ENCODE assay signal across 16 cellular contexts in the genomic region with DNA sequence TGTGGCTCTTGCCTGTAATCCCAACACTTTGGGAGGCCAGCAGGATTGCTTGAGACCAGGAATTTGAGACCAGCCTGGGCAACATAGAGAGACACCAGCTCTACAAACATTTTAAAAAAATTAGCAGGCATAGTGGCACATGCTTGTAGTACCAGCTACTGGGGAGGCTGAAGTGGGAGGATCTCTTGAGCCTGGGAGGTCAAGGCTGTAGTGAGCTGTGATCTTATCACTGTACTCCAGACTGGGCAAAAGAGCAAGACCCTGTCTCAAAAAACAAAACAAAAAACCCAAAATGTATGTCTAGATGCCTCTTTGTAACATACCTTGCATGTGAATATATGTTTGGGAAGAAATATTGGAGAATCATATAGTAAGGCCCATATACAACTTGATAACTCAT.
"Had no signal": no experiment of that assay in that cellular context is flagged by ENCODE, and none has a peak within 500 bp of the region (broad histone marks: within the 10 kb centered on the region; RNA-seq: fewer than 3 reads in every experiment).

No MANE protein-coding gene starts in this region.

- H3K4me1 Mint-ChIP-seq: activated T-helper 17 cell treated with anti-CD3 and anti-CD28 coated beads, Interleukin-2, amount 50 U/mL, for 72 hours had no signal

- H3K27me3 ChIP-seq: pancreas, testis, upper lobe of right lung had no signal

- DNase-seq: activated CD4-positive, alpha-beta T cell treated with anti-CD3 and anti-CD28 coated beads for 48 hours; activated naive CD4-positive, alpha-beta T cell treated with anti-CD3 and anti-CD28 coated beads, Interleukin-2, amount 50 U/mL, for 16 hours; activated T-cell treated with anti-CD3 and anti-CD28 coated beads for 4 hours; amygdala; cerebellar nuclear complex; dermis blood vessel endothelial cell; glutamatergic neuron; left colon; pancreas; stimulated activated CD4-positive, alpha-beta T cell treated with anti-CD3 and anti-CD28 coated beads, Interleukin-15, amount 100 ng/mL, for 24 hours; stimulated activated CD4-positive, alpha-beta T cell treated with anti-CD3 and anti-CD28 coated beads, Interleukin-4, amount 100 ng/mL, for 24 hours; testis; upper lobe of right lung had no signal

- H3K4me1 ChIP-seq: testis had no signal

- H3K4me3 ChIP-seq: pancreas, testis, upper lobe of right lung had no signal

- H3K9me3 ChIP-seq: pancreas, testis, upper lobe of right lung had no signal

- H3K27ac ChIP-seq: pancreas, testis, upper lobe of right lung had no signal

- H3K27ac Mint-ChIP-seq: activated T-helper 17 cell treated with anti-CD3 and anti-CD28 coated beads, Interleukin-2, amount 50 U/mL, for 72 hours; stimulated activated naive CD8-positive, alpha-beta T cell treated with anti-CD3 and anti-CD28 coated beads, Interleukin-15, Interleukin-2, amounts not matched to agents 100 ng/mL and 50 ng/mL, for 24 hours had no signal

- H3K9me3 Mint-ChIP-seq: activated T-helper 17 cell treated with anti-CD3 and anti-CD28 coated beads, Interleukin-2, amount 50 U/mL, for 72 hours; neural crest cell had no signal

- H3K27me3 Mint-ChIP-seq: activated T-helper 17 cell treated with anti-CD3 and anti-CD28 coated beads, Interleukin-2, amount 50 U/mL, for 72 hours; stimulated activated naive CD8-positive, alpha-beta T cell treated with anti-CD3 and anti-CD28 coated beads, Interleukin-15, Interleukin-2, amounts not matched to agents 100 ng/mL and 50 ng/mL, for 24 hours had no signal

- ATAC-seq: activated T-helper 17 cell treated with anti-CD3 and anti-CD28 coated beads, Interleukin-2, amount 50 U/mL, for 72 hours; left colon; upper lobe of right lung had no signal

- H3K4me3 Mint-ChIP-seq: activated T-helper 17 cell treated with anti-CD3 and anti-CD28 coated beads, Interleukin-2, amount 50 U/mL, for 72 hours; neural crest cell; stimulated activated naive CD8-positive, alpha-beta T cell treated with anti-CD3 and anti-CD28 coated beads, Interleukin-15, Interleukin-2, amounts not matched to agents 100 ng/mL and 50 ng/mL, for 24 hours had no signal
